In the genomic region with DNA sequence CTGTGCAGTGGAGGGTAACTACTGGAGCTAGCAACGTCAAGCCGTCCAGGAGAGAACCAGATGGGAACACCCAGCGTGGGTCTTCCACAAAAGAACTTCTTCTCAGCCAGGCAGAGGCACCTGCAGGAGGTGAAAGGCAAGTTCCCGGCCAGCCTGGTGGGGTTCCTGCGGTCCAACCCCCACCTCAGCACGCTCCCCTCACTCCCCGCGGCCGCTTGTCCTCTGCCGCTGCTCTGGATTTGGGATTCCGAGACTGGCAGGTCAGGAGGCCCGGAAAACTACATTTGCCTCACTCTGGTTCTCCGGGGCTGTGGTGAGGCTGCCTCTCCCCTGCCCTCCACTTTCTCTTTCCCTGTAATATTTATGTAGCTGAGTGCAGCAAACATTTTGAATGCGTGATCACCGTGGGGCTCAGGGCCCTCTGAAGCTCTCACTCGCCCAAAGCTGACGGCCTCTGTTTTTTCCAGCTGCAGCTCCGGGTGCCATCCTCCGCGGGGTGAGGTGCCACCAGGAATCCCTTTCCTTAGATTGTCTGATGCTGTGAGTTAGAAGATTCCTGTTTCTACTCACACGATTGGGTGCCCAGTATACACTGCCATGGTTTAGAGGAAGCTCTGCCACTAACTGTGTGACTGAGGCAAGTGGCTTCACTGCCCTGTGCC, we compare ENCODE assay signal across 18 cellular contexts.
"Had no signal": no experiment of that assay in that cellular context is flagged by ENCODE, and none has a peak within 500 bp of the region (broad histone marks: within the 10 kb centered on the region; RNA-seq: fewer than 3 reads in every experiment).

No MANE protein-coding gene starts in this region.

- H3K4me1 ChIP-seq: parathyroid adenoma, tibial nerve had no signal

- H3K4me3 ChIP-seq: lung, SK-N-MC, tibial nerve had no signal

- H3K27ac ChIP-seq: brain microvascular endothelial cell, epithelial cell of prostate, parathyroid adenoma, SK-N-MC, tibial nerve had no signal

- H3K27me3 ChIP-seq: brain microvascular endothelial cell, tibial nerve had no signal

- H3K27ac Mint-ChIP-seq: dendritic cell treated with granulocyte-macrophage colony-stimulating factor and Interleukin-4, amounts not matched to agents 40 ng/mL and 50 ng/mL, for 4 days; effector memory CD8-positive, alpha-beta T cell; immature natural killer cell; stimulated activated naive B cell treated with anti-CD40 and anti-IgM and Interleukin-4, amounts not matched to agents 10 μg/mL and 1 μg/mL and 100 μg/mL, for 72 hours; T-cell had no signal

- DNase-seq: activated gamma-delta T cell; activated T-cell treated with anti-CD3 and anti-CD28 coated beads, Interleukin-2, amount 50 U/mL, for 1 hour; anterior cingulate cortex; brain microvascular endothelial cell; effector memory CD8-positive, alpha-beta T cell; foreskin melanocyte; immature natural killer cell; midbrain; stimulated activated CD4-positive, alpha-beta T cell treated with anti-CD3 and anti-CD28 coated beads, Interleukin-2, amount 100 ng/mL, for 48 hours; stimulated activated naive B cell treated with anti-CD40 and anti-IgM and Interleukin-4, amounts not matched to agents 10 μg/mL and 1 μg/mL and 100 μg/mL, for 72 hours; T-helper 9 cell had no signal

- H3K4me1 Mint-ChIP-seq: immature natural killer cell; stimulated activated naive B cell treated with anti-CD40 and anti-IgM and Interleukin-4, amounts not matched to agents 10 μg/mL and 1 μg/mL and 100 μg/mL, for 72 hours; T-cell had no signal

- H3K36me3 Mint-ChIP-seq: immature natural killer cell; stimulated activated naive B cell treated with anti-CD40 and anti-IgM and Interleukin-4, amounts not matched to agents 10 μg/mL and 1 μg/mL and 100 μg/mL, for 72 hours; T-cell had no signal

- H3K4me3 Mint-ChIP-seq: dendritic cell treated with granulocyte-macrophage colony-stimulating factor and Interleukin-4, amounts not matched to agents 40 ng/mL and 50 ng/mL, for 4 days; effector memory CD8-positive, alpha-beta T cell; immature natural killer cell; stimulated activated naive B cell treated with anti-CD40 and anti-IgM and Interleukin-4, amounts not matched to agents 10 μg/mL and 1 μg/mL and 100 μg/mL, for 72 hours; T-cell had no signal

- H3K36me3 ChIP-seq: brain microvascular endothelial cell, tibial nerve had no signal

- H3K9me3 Mint-ChIP-seq: dendritic cell treated with granulocyte-macrophage colony-stimulating factor and Interleukin-4, amounts not matched to agents 40 ng/mL and 50 ng/mL, for 4 days; effector memory CD8-positive, alpha-beta T cell; immature natural killer cell; T-cell had no signal

- ATAC-seq: effector memory CD8-positive, alpha-beta T cell; stimulated activated naive B cell treated with anti-CD40 and anti-IgM and Interleukin-4, amounts not matched to agents 10 μg/mL and 1 μg/mL and 100 μg/mL, for 72 hours; T-cell had no signal

- H3K9me3 ChIP-seq: tibial nerve had no signal
